Comparison of ENCODE assay signal across 1 cellular context in the genomic region with DNA sequence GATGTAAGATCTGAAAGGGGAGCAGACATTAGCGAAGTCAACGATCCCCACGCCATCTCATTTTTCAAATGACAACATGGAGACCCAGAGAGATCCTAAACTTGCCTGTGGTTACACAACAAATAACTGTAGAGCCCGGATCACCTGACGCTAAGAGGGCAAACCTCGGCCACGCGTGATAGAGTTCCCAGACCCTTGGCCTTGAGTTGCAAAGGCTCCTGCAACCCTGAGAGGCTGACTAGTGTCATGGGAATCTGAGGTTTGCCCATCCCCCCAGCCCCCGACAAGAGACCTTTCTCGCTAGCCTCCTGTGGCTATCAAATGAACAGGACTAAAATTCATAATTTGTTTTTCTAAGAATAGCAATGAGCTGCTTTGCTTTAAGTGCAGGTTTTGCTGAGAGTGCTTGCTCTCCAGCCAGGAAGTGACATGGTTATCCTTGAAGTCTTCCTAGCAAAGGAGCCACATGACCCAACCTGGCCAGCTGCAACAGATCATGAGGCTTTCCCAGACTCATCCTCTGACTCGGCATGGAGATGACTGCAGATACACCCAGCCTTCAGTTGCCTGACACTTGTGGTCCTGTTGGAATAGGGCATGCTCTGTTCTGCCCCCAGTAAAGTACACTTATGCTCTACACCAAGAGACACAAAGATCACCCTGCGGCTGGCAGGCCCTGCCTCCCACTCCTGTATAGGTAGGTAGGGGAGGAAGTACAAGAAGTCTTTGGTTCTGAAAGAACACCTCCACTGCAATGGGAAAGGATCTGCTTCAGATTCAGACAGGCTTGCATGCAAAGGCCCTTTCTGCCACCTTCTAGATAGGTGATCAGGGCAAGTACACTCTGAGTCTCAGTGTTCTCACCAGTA.
TF ChIP-seq lines count a peak whose summit lies in the region.

No MANE protein-coding gene starts in this region.

TF ChIP-seq in K562, 482 proteins besides CTCF, POLR2A, EP300 and RAD21 (continued from another document):
- TF ChIP-seq, protein P1, sequence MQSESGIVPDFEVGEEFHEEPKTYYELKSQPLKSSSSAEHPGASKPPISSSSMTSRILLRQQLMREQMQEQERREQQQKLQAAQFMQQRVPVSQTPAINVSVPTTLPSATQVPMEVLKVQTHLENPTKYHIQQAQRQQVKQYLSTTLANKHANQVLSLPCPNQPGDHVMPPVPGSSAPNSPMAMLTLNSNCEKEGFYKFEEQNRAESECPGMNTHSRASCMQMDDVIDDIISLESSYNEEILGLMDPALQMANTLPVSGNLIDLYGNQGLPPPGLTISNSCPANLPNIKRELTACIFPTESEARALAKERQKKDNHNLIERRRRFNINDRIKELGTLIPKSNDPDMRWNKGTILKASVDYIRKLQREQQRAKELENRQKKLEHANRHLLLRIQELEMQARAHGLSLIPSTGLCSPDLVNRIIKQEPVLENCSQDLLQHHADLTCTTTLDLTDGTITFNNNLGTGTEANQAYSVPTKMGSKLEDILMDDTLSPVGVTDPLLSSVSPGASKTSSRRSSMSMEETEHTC (IDR thresholded peaks at IDR 0.05) = peak; percentile 50; the same call in 1 of the 2 replicates
- 0 out of 2 replicates have a peak, but pooled peaks have one; percentile 43 for TF ChIP-seq RAD51 (IDR thresholded peaks at IDR 0.05; ENCODE audit: borderline replicate concordance, low read depth)
- TF ChIP-seq ZNF175 (CRISPR knock-in tag; IDR thresholded peaks at IDR 0.05; ENCODE audit: low read depth) = 0 out of 2 replicates have a peak, but pooled peaks have one; percentile 21
- no peak for TF ChIP-seq ZNF354B (CRISPR knock-in tag; IDR thresholded peaks at IDR 0.05)
- no peak for TF ChIP-seq ZNF184 (CRISPR knock-in tag; IDR thresholded peaks at IDR 0.05)
- peak in 1 of 2 experiments; percentile 20; a peak in 1 of 4 replicates for TF ChIP-seq RCOR1 (IDR thresholded peaks at IDR 0.05; ENCODE audit: borderline replicate concordance in 1 of 2, low read depth in 2 of 2, low read length in 2 of 2)
- peak; percentile 45; the same call in 1 of the 2 replicates for TF ChIP-seq GABPA (tag; conservative IDR thresholded peaks at IDR 0.05; ENCODE audit: low read depth)
- TF ChIP-seq ZNF766 (CRISPR knock-in tag; conservative IDR thresholded peaks at IDR 0.05) = 0 out of 2 replicates have a peak, but pooled peaks have one; percentile 31
- no peak for TF ChIP-seq ZNF23 (CRISPR knock-in tag; IDR thresholded peaks at IDR 0.05)
- TF ChIP-seq, protein P2, sequence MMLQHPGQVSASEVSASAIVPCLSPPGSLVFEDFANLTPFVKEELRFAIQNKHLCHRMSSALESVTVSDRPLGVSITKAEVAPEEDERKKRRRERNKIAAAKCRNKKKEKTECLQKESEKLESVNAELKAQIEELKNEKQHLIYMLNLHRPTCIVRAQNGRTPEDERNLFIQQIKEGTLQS (IDR thresholded peaks at IDR 0.05) = 0 out of 2 replicates have a peak, but pooled peaks have one; percentile 6
- TF ChIP-seq, protein P2 (CRISPR knock-in tag; conservative IDR thresholded peaks at IDR 0.05) = no peak
TF ChIP-seq in K562: peak in this region for 10.
